Comparison of ENCODE assay signal across 11 cellular contexts in genomic region chr4:143626134-143626859, GRCh38.
A peak's percentile ranks its signal among the peaks of the same experiment; 100 is the strongest.
DNase-seq lines count a peak whose midpoint lies in the region; ATAC-seq, FAIRE-seq and TF ChIP-seq lines count a peak whose summit lies in the region.
"Had no signal": no experiment of that assay in that cellular context is flagged by ENCODE, and none has a peak within 500 bp of the region (broad histone marks: within the 10 kb centered on the region; RNA-seq: fewer than 3 reads in every experiment).

No MANE protein-coding gene starts in this region.

- no peak overlapping the region for H3K9ac ChIP-seq in kidney (ENCODE audit: low read length in 2 of 2)

- DNase-seq in NCI-H226 (peak; percentile 25), bronchial epithelial cell (ENCODE audit: low read depth) (no peak), kidney (peak; percentile 90), testis (peak; percentile 90), NCI-H1930 (lab: John Stamatoyannopoulos, UW) (no peak)
- DNase-seq: activated CD8-positive, alpha-beta memory T cell treated with anti-CD3 and anti-CD28 coated beads for 24 hours; NCI-H526; stimulated activated naive CD4-positive, alpha-beta T cell treated with Interleukin-2 at 50 U/mL for 16 hours had no signal

- no peaks in the 10 kb centered on the region for H3K9me3 Mint-ChIP-seq in activated T-helper 17 cell treated with anti-CD3 and anti-CD28 coated beads, Interleukin-2, amount 50 U/mL, for 72 hours

- FAIRE-seq in bronchial epithelial cell (lab: Jason Lieb, UNC) = peak; percentile 36
- no peak for FAIRE-seq in kidney (lab: Jason Lieb, UNC)

- H3K4me3 ChIP-seq in bronchial epithelial cell (ENCODE audit: low read depth, low read length) (no peak overlapping the region), kidney (ENCODE audit: low read length in 2 of 2) (no peak overlapping the region), testis (no peak overlapping the region)

- TF ChIP-seq CTCF in bronchial epithelial cell (IDR thresholded peaks at IDR 0.05; ENCODE audit: insufficient read depth, low read length, severe bottlenecking) = no peak
- no peak for TF ChIP-seq CTCF in kidney (IDR thresholded peaks at IDR 0.05; ENCODE audit: borderline replicate concordance, extremely low read depth, insufficient read depth)
- TF ChIP-seq CTCF in testis (IDR thresholded peaks at IDR 0.05) = no peak

- H3K36me3 ChIP-seq in bronchial epithelial cell (ENCODE audit: control insufficient read depth, insufficient read depth, low read length) = no peaks in the 10 kb centered on the region
- no peaks in the 10 kb centered on the region for H3K36me3 ChIP-seq in kidney (ENCODE audit: control insufficient read depth in 1 of 2, insufficient read depth in 2 of 2, low read length in 2 of 2)
- no peaks in the 10 kb centered on the region for H3K36me3 ChIP-seq in testis (ENCODE audit: low read depth, missing control alignments)

- no peaks in the 10 kb centered on the region for H3K4me1 ChIP-seq in kidney (ENCODE audit: control insufficient read depth in 1 of 2, insufficient read depth in 1 of 2, low read depth in 1 of 2, low read length in 2 of 2)
- H3K4me1 ChIP-seq in testis = no peaks in the 10 kb centered on the region

- intact Hi-C loops in kidney (cut with DNase I) (no loop called here), testis (cut with DNase I; ENCODE audit: low total_unique reads) (no loop called here)

- ATAC-seq in activated T-helper 17 cell treated with anti-CD3 and anti-CD28 coated beads, Interleukin-2, amount 50 U/mL, for 72 hours (replicated peaks) = no peak
- ATAC-seq in GM18870 (IDR thresholded peaks at IDR 0.05; ENCODE audit: unreplicated experiment) (no peak), GM21526 (IDR thresholded peaks at IDR 0.05; ENCODE audit: low FRiP score, unreplicated experiment) (no peak)

- H3K4me3 Mint-ChIP-seq in activated T-helper 17 cell treated with anti-CD3 and anti-CD28 coated beads, Interleukin-2, amount 50 U/mL, for 72 hours = no peak overlapping the region

- H3K27ac ChIP-seq in kidney (ENCODE audit: low read depth in 2 of 2, low read length in 2 of 2) = no peak overlapping the region
- H3K27ac ChIP-seq in testis = peak overlapping the region in 1 of 2 donors; percentile 24

- H3K27ac Mint-ChIP-seq in activated T-helper 17 cell treated with anti-CD3 and anti-CD28 coated beads, Interleukin-2, amount 50 U/mL, for 72 hours = no peak overlapping the region

- no peaks in the 10 kb centered on the region for H3K4me1 Mint-ChIP-seq in activated T-helper 17 cell treated with anti-CD3 and anti-CD28 coated beads, Interleukin-2, amount 50 U/mL, for 72 hours

- peaks cover 7% of the 10 kb centered on the region for H3K27me3 Mint-ChIP-seq in activated T-helper 17 cell treated with anti-CD3 and anti-CD28 coated beads, Interleukin-2, amount 50 U/mL, for 72 hours

- no peak for TF ChIP-seq POLR2A in testis (IDR thresholded peaks at IDR 0.05)

- no peaks in the 10 kb centered on the region for H3K9me3 ChIP-seq in kidney (ENCODE audit: control insufficient read depth in 1 of 2, low read length in 2 of 2)
- H3K9me3 ChIP-seq in testis = no peaks in the 10 kb centered on the region

- no peaks in the 10 kb centered on the region for H3K36me3 Mint-ChIP-seq in activated T-helper 17 cell treated with anti-CD3 and anti-CD28 coated beads, Interleukin-2, amount 50 U/mL, for 72 hours (ENCODE audit: low read depth)

- WGBS in testis, 2 donors = 42 to 47% methylated on average over 4 of the region's 4 CpGs

- H3K27me3 ChIP-seq in bronchial epithelial cell (ENCODE audit: control insufficient read depth, insufficient read depth, low read length) (no peaks in the 10 kb centered on the region), testis (no peaks in the 10 kb centered on the region)

Comparison
In these comparisons a context has a peak if more than half of its experiments do, and no peak if none do; other contexts are left out.
1. DNase-seq: peak in NCI-H226 (single experiment), kidney (single experiment) and testis (single experiment); none in bronchial epithelial cell (single experiment) and NCI-H1930 (0 of 2).